8 cellular contexts compared by ENCODE assay signal in genomic region chr17:8126306-8127066, GRCh38. TPM values are rescaled to one million over a fixed set of nuclear protein-coding genes. Genes with fewer than 3 reads are reported as not detected.
A peak's percentile ranks its signal among the peaks of the same experiment; 100 is the strongest.
DNase-seq lines count a peak whose midpoint lies in the region; ATAC-seq and TF ChIP-seq lines count a peak whose summit lies in the region.

No MANE protein-coding gene starts in this region.

- CTCF ChIA-PET in AG04449 (lab: Yijun Ruan, JAX), result interaction anchor here (0.9 to 4.2 kb wide), 9 partner anchors 8 to 174 kb away, joined by 3 to 49 read pairs (median 4); partner anchors contain the start of gene ALOXE3

- TF ChIP-seq RAD21 in neural cell (conservative IDR thresholded peaks at IDR 0.05), result no peak

- TF ChIP-seq EP300 in neural cell (conservative IDR thresholded peaks at IDR 0.05; ENCODE audit: poor library complexity, severe bottlenecking), result no peak

- peak overlapping the region; percentile 90 for H3K4me2 ChIP-seq in neural cell (ENCODE audit: low read length)

- TF ChIP-seq CTCF in AG04449 (IDR thresholded peaks at IDR 0.05; ENCODE audit: insufficient read depth, low read length, missing control alignments) (no peak), foreskin fibroblast (IDR thresholded peaks at IDR 0.05; ENCODE audit: low read depth, low read length) (no peak), neural cell (IDR thresholded peaks at IDR 0.05; ENCODE audit: poor library complexity, severe bottlenecking) (no peak)

- peak; percentile 37 for ATAC-seq in GM18502 (IDR thresholded peaks at IDR 0.05; ENCODE audit: poor library complexity, unreplicated experiment)
- ATAC-seq in activated T-cell treated with anti-CD3 and anti-CD28 coated beads, Interleukin-2, amount 50 U/mL, for 72 hours (replicated peaks in 1 of 2), result peak; percentile 49 to 50
- no peak for ATAC-seq in HG02763 (IDR thresholded peaks at IDR 0.05; ENCODE audit: unreplicated experiment)

- H3K27me3 Mint-ChIP-seq in activated T-cell treated with anti-CD3 and anti-CD28 coated beads, Interleukin-2, amount 50 U/mL, for 72 hours (ENCODE audit: low read depth), result peaks cover 25% of the 10 kb centered on the region

- H3K9ac ChIP-seq in neural cell (ENCODE audit: low read length), result peak overlapping the region; percentile 80

- peaks cover 3 to 12% of the 10 kb centered on the region in 2 donors for H3K36me3 Mint-ChIP-seq in activated T-cell treated with anti-CD3 and anti-CD28 coated beads, Interleukin-2, amount 50 U/mL, for 72 hours (ENCODE audit: insufficient read depth in 2 of 2)

- POLR2A ChIA-PET in AG04449 (lab: Yijun Ruan, JAX), result no interaction called here

- no peaks in the 10 kb centered on the region for H3F3A ChIP-seq in neural cell (ENCODE audit: insufficient read depth, low read length, poor library complexity, severe bottlenecking)

- DNase-seq in AG04449 (ENCODE audit: low read depth, low spot score) (no peak), NCI-H2227 treated with DMSO at 0.1 percent for 48 hours (lab: John Stamatoyannopoulos, UW) (peak; percentile 27), foreskin fibroblast (peak; percentile 50 to 73), mesenteric fat pad (ENCODE audit: low spot score) (no peak)
- peak; percentile 63 to 67 for DNase-seq in activated T-cell treated with anti-CD3 and anti-CD28 coated beads, Interleukin-2, amount 50 U/mL, for 72 hours

- peak overlapping the region; percentile 88 to 89 for H3K4me3 Mint-ChIP-seq in activated T-cell treated with anti-CD3 and anti-CD28 coated beads, Interleukin-2, amount 50 U/mL, for 72 hours

- H4K20me1 ChIP-seq in neural cell (ENCODE audit: insufficient read depth), result no peaks in the 10 kb centered on the region

- no peaks in the 10 kb centered on the region for H3K9me3 ChIP-seq in neural cell (ENCODE audit: low read length)

- H2AFZ ChIP-seq in neural cell (ENCODE audit: low read depth, low read length), result peak overlapping the region; percentile 69

- H3K9me3 Mint-ChIP-seq in activated T-cell treated with anti-CD3 and anti-CD28 coated beads, Interleukin-2, amount 50 U/mL, for 72 hours, result no peaks in the 10 kb centered on the region

- H3K79me2 ChIP-seq in neural cell (replicated peaks; ENCODE audit: insufficient read depth, low read length), result no peaks in the 10 kb centered on the region

- peaks cover 44% of the 10 kb centered on the region for H3K27me3 ChIP-seq in neural cell (ENCODE audit: insufficient read depth, low read depth, low read length)

- H3K27ac Mint-ChIP-seq in activated T-cell treated with anti-CD3 and anti-CD28 coated beads, Interleukin-2, amount 50 U/mL, for 72 hours, result peak overlapping the region; percentile 98

- peaks cover 46% of the 10 kb centered on the region for H3K4me1 Mint-ChIP-seq in activated T-cell treated with anti-CD3 and anti-CD28 coated beads, Interleukin-2, amount 50 U/mL, for 72 hours (ENCODE audit: low read depth)

- peak overlapping the region; percentile 70 for H3K27ac ChIP-seq in neural cell (ENCODE audit: low read length)

- no peaks in the 10 kb centered on the region for H3K9me2 ChIP-seq in neural cell (ENCODE audit: insufficient read depth, low read length)

- H3K36me3 ChIP-seq in neural cell (ENCODE audit: insufficient read depth, low read length), result no peaks in the 10 kb centered on the region

- H3K4me3 ChIP-seq in AG04449 (ENCODE audit: low read depth, low read length), result peak overlapping the region; percentile 77
- H3K4me3 ChIP-seq in foreskin fibroblast (ENCODE audit: low read depth in 1 of 2, low read length in 2 of 2), result peak overlapping the region; percentile 68 to 71
- H3K4me3 ChIP-seq in neural cell (ENCODE audit: low read length), result peak overlapping the region; percentile 88

TF ChIP-seq in neural cell, 6 proteins besides CTCF, POLR2A, EP300 and RAD21:
- TF ChIP-seq MXI1 (conservative IDR thresholded peaks at IDR 0.05; ENCODE audit: poor library complexity, severe bottlenecking), result no peak
- no peak for TF ChIP-seq POLR2AphosphoS5 (IDR thresholded peaks at IDR 0.05)
- no peak for TF ChIP-seq REST (IDR thresholded peaks at IDR 0.05; ENCODE audit: borderline replicate concordance)
- no peak for TF ChIP-seq EZH2 (IDR thresholded peaks at IDR 0.05; ENCODE audit: borderline replicate concordance, insufficient read depth, low read length, poor library complexity, severe bottlenecking)

RNA-seq across cellular contexts. Expression of gene HES7, which starts 2.6 kb away (rescaled TPM):
- 1 to 10 TPM; 1.5 to 4.3 TPM for total RNA-seq in activated T-cell treated with anti-CD3 and anti-CD28 coated beads, Interleukin-2, amount 50 U/mL, for 72 hours
- 7.3 and 15.3 TPM in 2 replicates for polyA plus RNA-seq in neural cell
- 2.4 TPM in 1 of 2 replicates, not detected in the other for polyA minus RNA-seq in neural cell
- total RNA-seq in mesenteric fat pad, result not detected

RNA-seq across cellular contexts. Expression of gene ALOXE3, which starts 8.2 kb away (rescaled TPM):
- not detected for total RNA-seq in activated T-cell treated with anti-CD3 and anti-CD28 coated beads, Interleukin-2, amount 50 U/mL, for 72 hours
- polyA plus RNA-seq in neural cell, result 0.77 and 1.6 TPM in 2 replicates
- polyA minus RNA-seq in neural cell, result 0.73 and 0.81 TPM in 2 replicates
- total RNA-seq in mesenteric fat pad, result not detected

RNA-seq across cellular contexts. Expression of gene PER1, which starts 25.7 kb away (rescaled TPM):
- 10 to 100 TPM; 58.2 to 78.5 TPM for total RNA-seq in activated T-cell treated with anti-CD3 and anti-CD28 coated beads, Interleukin-2, amount 50 U/mL, for 72 hours
- polyA plus RNA-seq in neural cell, result 1.9 and 2.0 TPM in 2 replicates
- polyA minus RNA-seq in neural cell, result 16.8 and 20.2 TPM in 2 replicates
- total RNA-seq in mesenteric fat pad, result 316 TPM

RNA-seq across cellular contexts. Expression of gene VAMP2, which starts 36.3 kb away (rescaled TPM):
- total RNA-seq in activated T-cell treated with anti-CD3 and anti-CD28 coated beads, Interleukin-2, amount 50 U/mL, for 72 hours, result 10 to 100 TPM; 71.3 to 73.6 TPM
- 91.6 and 98.3 TPM in 2 replicates for polyA plus RNA-seq in neural cell
- 80.3 and 88.3 TPM in 2 replicates for polyA minus RNA-seq in neural cell
- total RNA-seq in mesenteric fat pad, result 52.4 TPM

RNA-seq across cellular contexts. Expression of gene ALOX12B, which starts 39.0 kb away (rescaled TPM):
- 1 to 10 TPM; 1.3 to 4.1 TPM for total RNA-seq in activated T-cell treated with anti-CD3 and anti-CD28 coated beads, Interleukin-2, amount 50 U/mL, for 72 hours
- polyA plus RNA-seq in neural cell, result 0.31 and 0.34 TPM in 2 replicates
- polyA minus RNA-seq in neural cell, result 0.73 TPM in 1 of 2 replicates, not detected in the other
- not detected for total RNA-seq in mesenteric fat pad

Comparison
In these comparisons a context has a peak if more than half of its experiments do, and no peak if none do; other contexts are left out.
1. DNase-seq: peak in NCI-H2227 treated with DMSO at 0.1 percent for 48 hours (single experiment), activated T-cell treated with anti-CD3 and anti-CD28 coated beads, Interleukin-2, amount 50 U/mL, for 72 hours (2 of 2) and foreskin fibroblast (2 of 2); none in AG04449 (single experiment) and mesenteric fat pad (single experiment).
2. Peak in every context shown above with its lines, with median percentiles within 50 percentile points of each other: H3K4me3 ChIP-seq.